In genomic region chr11:118435893-118436624, GRCh38 we compare ENCODE assay signal across 1 cellular context.
TF ChIP-seq lines count a peak whose summit lies in the region.

Gene KMT2A (plus strand): TSS chr11:118436492. CDS start chr11:118436513, 21 bp downstream.

TF ChIP-seq in K562, 482 proteins besides CTCF, POLR2A, EP300 and RAD21 (continued from another document and continues in another):
- TF ChIP-seq DNMT1 (IDR thresholded peaks at IDR 0.05) (no peak), LARP7 (IDR thresholded peaks at IDR 0.05) (peak; percentile 28; the same call in 1 of the 2 replicates), TSHZ1 (CRISPR knock-in tag; IDR thresholded peaks at IDR 0.05) (no peak), ELF1 (tag; IDR thresholded peaks at IDR 0.05) (peak; percentile 78), MNT (conservative IDR thresholded peaks at IDR 0.05) (peak; percentile 79 to 84), ZNF511 (CRISPR knock-in tag; IDR thresholded peaks at IDR 0.05) (no peak; the same call in 1 of the 2 replicates), RNF219 (CRISPR knock-in tag; IDR thresholded peaks at IDR 0.05) (no peak), ZNF224 (CRISPR knock-in tag; IDR thresholded peaks at IDR 0.05) (no peak), TEAD4 (IDR thresholded peaks at IDR 0.05; ENCODE audit: low read length) (peak; percentile 28; the same call in 1 of the 2 replicates), TEAD4 (CRISPR knock-in tag; IDR thresholded peaks at IDR 0.05; ENCODE audit: borderline replicate concordance) (no peak), RCOR1 (IDR thresholded peaks at IDR 0.05; ENCODE audit: borderline replicate concordance in 1 of 2, low read depth in 2 of 2, low read length in 2 of 2) (peak; percentile 29 to 82; a peak in 2 of 4 replicates), XRCC4 (IDR thresholded peaks at IDR 0.05; ENCODE audit: extremely low read depth, insufficient read depth, insufficient read length) (no peak), CGGBP1 (CRISPR knock-in tag; IDR thresholded peaks at IDR 0.05) (no peak; the same call in 1 of the 2 replicates), NFE2 (IDR thresholded peaks at IDR 0.05; ENCODE audit: low read depth) (0 out of 2 replicates have a peak, but pooled peaks have one; percentile 8), RREB1 (CRISPR knock-in tag; IDR thresholded peaks at IDR 0.05) (peak; percentile 95), NCOA1 (IDR thresholded peaks at IDR 0.05; ENCODE audit: low read depth) (peak; percentile 94), ZMIZ1 (IDR thresholded peaks at IDR 0.05; ENCODE audit: low read depth in 2 of 2, low read length in 2 of 2) (0 out of 4 replicates have a peak, but pooled peaks of 1 of the 2 experiments have one; percentile 31), ZNF408 (CRISPR knock-in tag; IDR thresholded peaks at IDR 0.05; ENCODE audit: low read depth) (no peak), USF1 (CRISPR knock-in tag; IDR thresholded peaks at IDR 0.05) (no peak), RAD51 (IDR thresholded peaks at IDR 0.05; ENCODE audit: borderline replicate concordance, low read depth) (no peak), HEY1 (CRISPR knock-in tag; IDR thresholded peaks at IDR 0.05; ENCODE audit: borderline replicate concordance) (no peak), ZNF830 (CRISPR knock-in tag; IDR thresholded peaks at IDR 0.05) (no peak), ZNF77 (CRISPR knock-in tag; IDR thresholded peaks at IDR 0.05) (no peak), IRF2 (CRISPR knock-in tag; IDR thresholded peaks at IDR 0.05) (no peak), SUPT5H (IDR thresholded peaks at IDR 0.05) (peak; percentile 53), MED1 (CRISPR knock-in tag; IDR thresholded peaks at IDR 0.05; ENCODE audit: borderline replicate concordance) (no peak), POLR2AphosphoS5 (IDR thresholded peaks at IDR 0.05; ENCODE audit: control insufficient read depth, insufficient read depth, low read depth, low read length) (no peak; the same call in 1 of the 2 replicates), ZNF280A (IDR thresholded peaks at IDR 0.05; ENCODE audit: low read depth, partially characterized antibody) (no peak), BCLAF1 (IDR thresholded peaks at IDR 0.05; ENCODE audit: borderline replicate concordance in 1 of 2, control insufficient read depth in 1 of 2, low read depth in 2 of 2, low read length in 1 of 2) (no peak), SRSF7 (optimal IDR thresholded peaks at IDR 0.05; ENCODE audit: low read depth, low read length) (no peak)
